In genomic region chr11:113806403-113806802, GRCh38 we compare ENCODE assay signal across 1 cellular context.
A peak's percentile ranks its signal among the peaks of the same experiment; 100 is the strongest.
TF ChIP-seq lines count a peak whose summit lies in the region.

No MANE protein-coding gene starts in this region.

TF ChIP-seq in HepG2, 621 proteins besides CTCF, POLR2A, EP300 and RAD21 (continued from another document):
- TF ChIP-seq HMGXB4 (CRISPR knock-in tag; IDR thresholded peaks at IDR 0.05; ENCODE audit: borderline replicate concordance in 1 of 2, low read depth in 1 of 2) (peak; percentile 27 to 35; a peak in 2 of 4 replicates), PAXIP1 (CRISPR knock-in tag; conservative IDR thresholded peaks at IDR 0.05) (peak; percentile 22; the same call in 1 of the 2 replicates), ZNF331 (CRISPR knock-in tag; IDR thresholded peaks at IDR 0.05) (peak; percentile 73; the same call in 1 of the 2 replicates), ZMAT3 (CRISPR knock-in tag; conservative IDR thresholded peaks at IDR 0.05) (no peak), U2AF1 (optimal IDR thresholded peaks at IDR 0.05; ENCODE audit: low read depth, low read length) (no peak), ZNF644 (CRISPR knock-in tag; IDR thresholded peaks at IDR 0.05; ENCODE audit: low read depth) (no peak), ZSCAN21 (CRISPR knock-in tag; IDR thresholded peaks at IDR 0.05; ENCODE audit: borderline replicate concordance) (no peak), ZNF598 (CRISPR knock-in tag; IDR thresholded peaks at IDR 0.05; ENCODE audit: borderline replicate concordance) (no peak), GATAD2A (CRISPR knock-in tag; IDR thresholded peaks at IDR 0.05) (peak; percentile 38; the same call in 1 of the 2 replicates), HNF4A (CRISPR knock-in tag; IDR thresholded peaks at IDR 0.05) (peak; percentile 73), ZNF207 (IDR thresholded peaks at IDR 0.05; ENCODE audit: borderline replicate concordance) (no peak), STAG1 (CRISPR knock-in tag; IDR thresholded peaks at IDR 0.05) (peak; percentile 58), PHF8 (CRISPR knock-in tag; IDR thresholded peaks at IDR 0.05) (no peak), ZNF768 (CRISPR knock-in tag; IDR thresholded peaks at IDR 0.05) (peak; percentile 51; the same call in 1 of the 2 replicates), ZBTB38 (CRISPR knock-in tag; IDR thresholded peaks at IDR 0.05) (no peak), ZNF205 (CRISPR knock-in tag; IDR thresholded peaks at IDR 0.05) (no peak), ZNF292 (CRISPR knock-in tag; IDR thresholded peaks at IDR 0.05; ENCODE audit: borderline replicate concordance, low read depth) (0 out of 2 replicates have a peak, but pooled peaks have one; percentile 44), ESRRA (CRISPR knock-in tag; IDR thresholded peaks at IDR 0.05; ENCODE audit: low read depth) (0 out of 2 replicates have a peak, but pooled peaks have one; percentile 44), ZNF629 (CRISPR knock-in tag; conservative IDR thresholded peaks at IDR 0.05) (peak; percentile 46; the same call in 1 of the 2 replicates), SMC3 (IDR thresholded peaks at IDR 0.05; ENCODE audit: low read length) (peak; percentile 81), ARID2 (CRISPR knock-in tag; IDR thresholded peaks at IDR 0.05; ENCODE audit: borderline replicate concordance) (no peak), CREB3 (CRISPR knock-in tag; IDR thresholded peaks at IDR 0.05) (no peak), ZNF3 (CRISPR knock-in tag; IDR thresholded peaks at IDR 0.05) (peak; percentile 74; the same call in 1 of the 2 replicates), IRF2 (CRISPR knock-in tag; IDR thresholded peaks at IDR 0.05) (0 out of 2 replicates have a peak, but pooled peaks have one; percentile 23), XRCC5 (optimal IDR thresholded peaks at IDR 0.05; ENCODE audit: low read length) (peak; percentile 71), FOSL2 (CRISPR knock-in tag; IDR thresholded peaks at IDR 0.05) (no peak), ZSCAN22 (CRISPR knock-in tag; IDR thresholded peaks at IDR 0.05) (no peak), SALL1 (CRISPR knock-in tag; IDR thresholded peaks at IDR 0.05) (peak; percentile 32; the same call in 1 of the 2 replicates), ZMYM3 (CRISPR knock-in tag; IDR thresholded peaks at IDR 0.05) (peak; percentile 33; the same call in 1 of the 2 replicates), PITX1 (CRISPR knock-in tag; IDR thresholded peaks at IDR 0.05) (0 out of 2 replicates have a peak, but pooled peaks have one; percentile 25)
